In genomic region chr1:36099681-36100341, GRCh38 we compare ENCODE assay signal across 1 cellular context.
TF ChIP-seq lines count a peak whose summit lies in the region.

No MANE protein-coding gene starts in this region.

TF ChIP-seq in K562, 482 proteins besides CTCF, POLR2A, EP300 and RAD21 (continues in another document):
- TF ChIP-seq SMAD3 (CRISPR knock-in tag; conservative IDR thresholded peaks at IDR 0.05) (no peak), GTF2B (IDR thresholded peaks at IDR 0.05; ENCODE audit: extremely low read depth, insufficient read length) (no peak), KLF10 (CRISPR knock-in tag; IDR thresholded peaks at IDR 0.05) (no peak), CHAMP1 (IDR thresholded peaks at IDR 0.05) (no peak), ZNF766 (CRISPR knock-in tag; conservative IDR thresholded peaks at IDR 0.05) (no peak), ZNF143 (CRISPR knock-in tag; IDR thresholded peaks at IDR 0.05) (0 out of 2 replicates have a peak, but pooled peaks have one; percentile 25), JUND (IDR thresholded peaks at IDR 0.05; ENCODE audit: borderline replicate concordance, low read depth, low read length) (peak; percentile 52; the same call in 1 of the 2 replicates), JUND (tag; IDR thresholded peaks at IDR 0.05; ENCODE audit: borderline replicate concordance, low read depth, low read length) (no peak), JUN (IDR thresholded peaks at IDR 0.05; ENCODE audit: borderline replicate concordance, low read depth, low read length) (0 out of 2 replicates have a peak, but pooled peaks have one; percentile 19), JUN (CRISPR knock-in tag; IDR thresholded peaks at IDR 0.05; ENCODE audit: borderline replicate concordance) (no peak), CCAR2 (IDR thresholded peaks at IDR 0.05; ENCODE audit: low read depth, low read length) (no peak), SREBF1 (IDR thresholded peaks at IDR 0.05; ENCODE audit: borderline replicate concordance, low read depth, low read length) (no peak), ZNF57 (CRISPR knock-in tag; IDR thresholded peaks at IDR 0.05) (no peak), RBM39 (optimal IDR thresholded peaks at IDR 0.05; ENCODE audit: low read depth, low read length) (no peak), ETV5 (CRISPR knock-in tag; IDR thresholded peaks at IDR 0.05; ENCODE audit: low read depth) (no peak), TFAM (CRISPR knock-in tag; conservative IDR thresholded peaks at IDR 0.05) (no peak), HDAC1 (IDR thresholded peaks at IDR 0.05) (peak in 1 of 2 experiments; percentile 47; a peak in 1 of 4 replicates), MYNN (IDR thresholded peaks at IDR 0.05) (no peak), MYNN (CRISPR knock-in tag; IDR thresholded peaks at IDR 0.05) (no peak), WHSC1 (IDR thresholded peaks at IDR 0.05; ENCODE audit: low read length) (no peak), CTBP1 (IDR thresholded peaks at IDR 0.05; ENCODE audit: borderline replicate concordance) (peak; percentile 88), NEUROD1 (IDR thresholded peaks at IDR 0.05; ENCODE audit: borderline replicate concordance, low read depth, low read length, partially characterized antibody) (no peak), ZNF175 (CRISPR knock-in tag; IDR thresholded peaks at IDR 0.05; ENCODE audit: low read depth) (no peak), ZNF696 (CRISPR knock-in tag; conservative IDR thresholded peaks at IDR 0.05) (no peak), COPS2 (conservative IDR thresholded peaks at IDR 0.05) (no peak), ZFP91 (CRISPR knock-in tag; IDR thresholded peaks at IDR 0.05) (peak; percentile 71; the same call in 1 of the 2 replicates), VEZF1 (CRISPR knock-in tag; IDR thresholded peaks at IDR 0.05) (peak; percentile 63), MYBL2 (IDR thresholded peaks at IDR 0.05; ENCODE audit: low read depth) (no peak), MYBL2 (CRISPR knock-in tag; IDR thresholded peaks at IDR 0.05; ENCODE audit: borderline replicate concordance) (no peak), GABPB2 (CRISPR knock-in tag; conservative IDR thresholded peaks at IDR 0.05) (no peak), KLF13 (tag; IDR thresholded peaks at IDR 0.05; ENCODE audit: borderline replicate concordance, low read depth) (peak; percentile 38; the same call in 1 of the 2 replicates), ARID2 (IDR thresholded peaks at IDR 0.05) (peak; percentile 82), DACH1 (IDR thresholded peaks at IDR 0.05; ENCODE audit: partially characterized antibody) (no peak), ESRRA (IDR thresholded peaks at IDR 0.05; ENCODE audit: borderline replicate concordance, low read depth) (peak; percentile 31; the same call in 1 of the 2 replicates), CBX8 (IDR thresholded peaks at IDR 0.05; ENCODE audit: borderline replicate concordance, extremely low read depth, low read depth, low read length, poor library complexity, severe bottlenecking) (no peak), L3MBTL2 (IDR thresholded peaks at IDR 0.05) (no peak), ELF2 (CRISPR knock-in tag; IDR thresholded peaks at IDR 0.05) (peak; percentile 16; the same call in 1 of the 2 replicates), NKRF (IDR thresholded peaks at IDR 0.05; ENCODE audit: borderline replicate concordance) (peak; percentile 51; the same call in 1 of the 2 replicates), CEBPZ (IDR thresholded peaks at IDR 0.05; ENCODE audit: borderline replicate concordance, low read depth, low read length) (no peak), ATF7 (IDR thresholded peaks at IDR 0.05) (peak; percentile 42; the same call in 1 of the 2 replicates), RBM34 (IDR thresholded peaks at IDR 0.05; ENCODE audit: borderline replicate concordance, insufficient read depth, low read length) (no peak), SMARCA5 (IDR thresholded peaks at IDR 0.05) (peak; percentile 99), BRD9 (IDR thresholded peaks at IDR 0.05; ENCODE audit: low read depth, partially characterized antibody) (peak; percentile 79), STAT5A (IDR thresholded peaks at IDR 0.05; ENCODE audit: borderline replicate concordance, low read length) (no peak), TCF7L2 (IDR thresholded peaks at IDR 0.05; ENCODE audit: low read depth, low read length) (no peak), RBM17 (IDR thresholded peaks at IDR 0.05; ENCODE audit: borderline replicate concordance, low read depth, low read length) (no peak), ASH1L (IDR thresholded peaks at IDR 0.05; ENCODE audit: borderline replicate concordance, low read depth, partially characterized antibody) (no peak), THRAP3 (IDR thresholded peaks at IDR 0.05; ENCODE audit: borderline replicate concordance) (peak; percentile 65; the same call in 1 of the 2 replicates), ZNF224 (CRISPR knock-in tag; IDR thresholded peaks at IDR 0.05) (no peak), ILF3 (IDR thresholded peaks at IDR 0.05; ENCODE audit: borderline replicate concordance) (no peak), LARP7 (IDR thresholded peaks at IDR 0.05) (0 out of 2 replicates have a peak, but pooled peaks have one; percentile 78), PRPF4 (IDR thresholded peaks at IDR 0.05; ENCODE audit: insufficient read depth, low read depth, low read length, poor library complexity, severe bottlenecking) (no peak), POLR2AphosphoS5 (IDR thresholded peaks at IDR 0.05; ENCODE audit: control insufficient read depth, insufficient read depth, low read depth, low read length) (no peak), ZFP1 (CRISPR knock-in tag; IDR thresholded peaks at IDR 0.05) (no peak)
- TF ChIP-seq, protein P1, sequence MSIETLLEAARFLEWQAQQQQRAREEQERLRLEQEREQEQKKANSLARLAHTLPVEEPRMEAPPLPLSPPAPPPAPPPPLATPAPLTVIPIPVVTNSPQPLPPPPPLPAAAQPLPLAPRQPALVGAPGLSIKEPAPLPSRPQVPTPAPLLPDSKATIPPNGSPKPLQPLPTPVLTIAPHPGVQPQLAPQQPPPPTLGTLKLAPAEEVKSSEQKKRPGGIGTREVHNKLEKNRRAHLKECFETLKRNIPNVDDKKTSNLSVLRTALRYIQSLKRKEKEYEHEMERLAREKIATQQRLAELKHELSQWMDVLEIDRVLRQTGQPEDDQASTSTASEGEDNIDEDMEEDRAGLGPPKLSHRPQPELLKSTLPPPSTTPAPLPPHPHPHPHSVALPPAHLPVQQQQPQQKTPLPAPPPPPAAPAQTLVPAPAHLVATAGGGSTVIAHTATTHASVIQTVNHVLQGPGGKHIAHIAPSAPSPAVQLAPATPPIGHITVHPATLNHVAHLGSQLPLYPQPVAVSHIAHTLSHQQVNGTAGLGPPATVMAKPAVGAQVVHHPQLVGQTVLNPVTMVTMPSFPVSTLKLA (conservative IDR thresholded peaks at IDR 0.05) = peak in 1 of 2 experiments; percentile 38; a peak in 1 of 4 replicates
- TF ChIP-seq, protein P2, sequence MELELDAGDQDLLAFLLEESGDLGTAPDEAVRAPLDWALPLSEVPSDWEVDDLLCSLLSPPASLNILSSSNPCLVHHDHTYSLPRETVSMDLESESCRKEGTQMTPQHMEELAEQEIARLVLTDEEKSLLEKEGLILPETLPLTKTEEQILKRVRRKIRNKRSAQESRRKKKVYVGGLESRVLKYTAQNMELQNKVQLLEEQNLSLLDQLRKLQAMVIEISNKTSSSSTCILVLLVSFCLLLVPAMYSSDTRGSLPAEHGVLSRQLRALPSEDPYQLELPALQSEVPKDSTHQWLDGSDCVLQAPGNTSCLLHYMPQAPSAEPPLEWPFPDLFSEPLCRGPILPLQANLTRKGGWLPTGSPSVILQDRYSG (tag; conservative IDR thresholded peaks at IDR 0.05; ENCODE audit: low read depth) = no peak
